Comparison of ENCODE assay signal across 20 cellular contexts in the genomic region with DNA sequence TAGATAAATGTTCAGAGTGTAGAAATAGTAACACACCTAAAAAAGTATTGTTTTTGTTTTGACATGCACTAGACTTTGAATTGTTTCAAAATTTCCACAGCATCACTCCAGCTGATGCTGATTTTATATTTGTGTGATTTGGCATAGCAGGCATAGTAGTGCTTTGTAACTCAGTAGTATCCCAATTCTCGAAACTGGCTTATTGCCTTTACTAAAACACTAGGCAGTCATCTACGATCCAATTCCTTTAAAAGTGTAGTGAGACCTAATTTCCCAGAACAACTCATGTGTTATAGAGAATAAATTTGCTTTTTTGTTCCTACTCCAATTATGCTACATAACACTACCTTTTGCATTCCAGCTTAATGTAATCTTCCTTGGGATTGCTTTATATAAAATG.
"Had no signal": no experiment of that assay in that cellular context is flagged by ENCODE, and none has a peak within 500 bp of the region (broad histone marks: within the 10 kb centered on the region; RNA-seq: fewer than 3 reads in every experiment).

No MANE protein-coding gene starts in this region.

- DNase-seq: stimulated activated CD4-positive, alpha-beta T cell treated with anti-CD3 and anti-CD28 coated beads, Interleukin-2, amount 100 ng/mL, for 48 hours; stimulated activated CD4-positive, alpha-beta T cell treated with anti-CD3 and anti-CD28 coated beads, Interleukin-4, amount 100 ng/mL, for 1 hour; stimulated activated CD4-positive, alpha-beta T cell treated with anti-CD3 and anti-CD28 coated beads, Interleukin-4, amount 100 ng/mL, for 24 hours; stimulated activated CD4-positive, alpha-beta T cell treated with anti-CD3 and anti-CD28 coated beads, Interleukin-4, amount 100 ng/mL, for 4 hours; stimulated activated CD8-positive, alpha-beta memory T cell treated with anti-CD3 and anti-CD28 coated beads, Interleukin-4, amount 100 ng/mL, for 48 hours; stimulated activated naive B cell treated with anti-CD40 and anti-IgM and Interleukin-4, amounts not matched to agents 10 μg/mL and 1 μg/mL and 100 μg/mL, for 72 hours; stimulated activated naive CD4-positive, alpha-beta T cell; stimulated activated naive CD4-positive, alpha-beta T cell treated with Interleukin-2 at 50 U/mL for 16 hours; stimulated activated naive CD8-positive, alpha-beta T cell treated with anti-CD3 and anti-CD28 coated beads, Interleukin-15, amount 100 ng/mL, for 72 hours; stimulated activated naive CD8-positive, alpha-beta T cell treated with anti-CD3 and anti-CD28 coated beads, Interleukin-15, Interleukin-2, amounts not matched to agents 100 U/mL and 50 U/mL, for 24 hours; stomach; substantia nigra; testis; thyroid gland; tibial artery; transverse colon; trophoblast cell; upper lobe of left lung; upper lobe of right lung; uterus had no signal
